21 cellular contexts compared by ENCODE assay signal in the genomic region with DNA sequence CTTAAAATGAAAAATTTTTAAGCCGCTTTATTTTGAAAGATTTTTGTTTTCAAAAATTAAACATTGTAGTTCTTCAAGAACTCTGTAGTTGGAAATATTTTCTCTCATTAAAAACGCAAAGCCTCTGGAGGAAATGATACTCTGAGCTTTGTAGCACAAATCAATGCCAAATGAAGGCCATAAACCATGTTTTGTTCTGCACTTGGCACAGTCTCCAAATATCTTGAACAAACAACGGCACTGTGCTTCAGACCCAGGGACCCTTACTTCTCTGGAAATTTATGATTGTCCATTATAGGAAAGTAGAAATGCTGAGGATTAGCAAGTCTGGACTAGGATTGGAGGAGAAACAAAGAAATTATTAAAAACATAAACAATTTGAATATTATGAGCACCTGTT.
A peak's percentile ranks its signal among the peaks of the same experiment; 100 is the strongest.
DNase-seq lines count a peak whose midpoint lies in the region; ATAC-seq and TF ChIP-seq lines count a peak whose summit lies in the region.
"Had no signal": no experiment of that assay in that cellular context is flagged by ENCODE, and none has a peak within 500 bp of the region (broad histone marks: within the 10 kb centered on the region; RNA-seq: fewer than 3 reads in every experiment).

No MANE protein-coding gene starts in this region.

- intact Hi-C loops in adrenal gland (cut with DNase I), result no loop called here

- H3K9me3 Mint-ChIP-seq in GM23338, result no peaks in the 10 kb centered on the region

- H3K36me3 ChIP-seq in GM23338 (ENCODE audit: insufficient read depth) (no peaks in the 10 kb centered on the region), adrenal gland (replicated peaks in 1 of 2) (no peaks in the 10 kb centered on the region)
- H3K36me3 ChIP-seq: Peyer's patch had no signal

- no peaks in the 10 kb centered on the region for H3K9me3 ChIP-seq in adrenal gland (replicated peaks in 1 of 3)
- H3K9me3 ChIP-seq: Peyer's patch had no signal

- no peaks in the 10 kb centered on the region for H3K27me3 ChIP-seq in GM23338 (ENCODE audit: insufficient read depth)
- H3K27me3 ChIP-seq in adrenal gland, result no peaks in the 10 kb centered on the region
- H3K27me3 ChIP-seq: Peyer's patch had no signal

- H3K4me1 ChIP-seq in GM23338 (ENCODE audit: insufficient read depth) (no peaks in the 10 kb centered on the region), adrenal gland (replicated peaks in 1 of 2) (peaks cover 27 to 50% of the 10 kb centered on the region in 2 donors)
- H3K4me1 ChIP-seq: Peyer's patch had no signal

- H3K27me3 Mint-ChIP-seq in GM23338 (ENCODE audit: insufficient read depth, low read depth, poor library complexity), result peaks cover 4% of the 10 kb centered on the region

- H3K4me3 ChIP-seq in GM23338, result no peak overlapping the region
- H3K4me3 ChIP-seq in adrenal gland, result no peak overlapping the region
- H3K4me3 ChIP-seq: Peyer's patch had no signal

- DNase-seq in GM23338 (ENCODE audit: low spot score), result no peak
- DNase-seq in NCI-H1105 (lab: John Stamatoyannopoulos, UW), result peak; percentile 12
- DNase-seq in adrenal gland, result no peak
- DNase-seq in midbrain (lab: John Stamatoyannopoulos, UW), result peak; percentile 56
- no peak for DNase-seq in GM13976 (ENCODE audit: low spot score)
- DNase-seq in NCI-H2171 (lab: John Stamatoyannopoulos, UW), result no peak
- DNase-seq: CD4-positive, CD25-positive, alpha-beta regulatory T cell; COR-L47; DMS 273 treated with DMSO at 0.1 percent for 48 hours; DND-41; GOT3; KBM-7; NCI-H1417 treated with DMSO at 0.1 percent for 48 hours; NCI-H187 treated with DMSO at 0.1 percent for 48 hours; NCI-H345; NCI-H526; Peyer's patch; Right ventricle myocardium superior had no signal

- in situ Hi-C loops in GM13976 (cut with MboI; ENCODE audit: low sequenced_read_pairs, unreplicated experiment), result no loop called here

- TF ChIP-seq POLR2A in adrenal gland (IDR thresholded peaks at IDR 0.05), result no peak

- no peak for TF ChIP-seq CTCF in GM23338 (conservative IDR thresholded peaks at IDR 0.05; ENCODE audit: low read depth in 2 of 2)
- no peak for TF ChIP-seq CTCF in adrenal gland (IDR thresholded peaks at IDR 0.05)
- TF ChIP-seq CTCF in GM13976 (IDR thresholded peaks at IDR 0.05; ENCODE audit: borderline replicate concordance, control extremely low read depth, extremely low read depth, insufficient read depth, missing control alignments), result no peak

- H3K27ac ChIP-seq in GM23338 (ENCODE audit: low read depth) (no peak overlapping the region), adrenal gland (peak overlapping the region; percentile 35 to 74 (median 59))
- H3K27ac ChIP-seq: Peyer's patch had no signal

- no peak overlapping the region for H3K4me2 ChIP-seq in GM23338

- H3K79me2 ChIP-seq in GM23338 (replicated peaks; ENCODE audit: insufficient read depth), result no peaks in the 10 kb centered on the region

- no peaks in the 10 kb centered on the region for H3K36me3 Mint-ChIP-seq in GM23338 (ENCODE audit: low read depth)
- H3K36me3 Mint-ChIP-seq: CD4-positive, CD25-positive, alpha-beta regulatory T cell had no signal

- no peaks in the 10 kb centered on the region for H3K4me1 Mint-ChIP-seq in GM23338
- H3K4me1 Mint-ChIP-seq: B cell; CD4-positive, CD25-positive, alpha-beta regulatory T cell had no signal

- no peak overlapping the region for H3K4me3 Mint-ChIP-seq in GM23338
- H3K4me3 Mint-ChIP-seq: B cell; CD4-positive, CD25-positive, alpha-beta regulatory T cell had no signal

- H2AFZ ChIP-seq in GM23338, result peak overlapping the region; percentile 35; the same call in 1 of the 2 replicates

- no peaks in the 10 kb centered on the region for H4K20me1 ChIP-seq in GM23338 (replicated peaks; ENCODE audit: insufficient read depth)

- ATAC-seq in GM23338 (no peak), GM21423 (IDR thresholded peaks at IDR 0.05; ENCODE audit: unreplicated experiment) (no peak), GM18867 (IDR thresholded peaks at IDR 0.05; ENCODE audit: unreplicated experiment) (no peak)

- 9 to 39% (median 15%) methylated on average over 3 of the region's 3 CpGs for WGBS in adrenal gland, 4 donors

- no peaks in the 10 kb centered on the region for H3F3A ChIP-seq in GM23338 (replicated peaks; ENCODE audit: low read depth)

- H3K9me2 ChIP-seq in GM23338 (ENCODE audit: insufficient read depth), result no peaks in the 10 kb centered on the region

- H3K27ac Mint-ChIP-seq in GM23338, result no peak overlapping the region
- H3K27ac Mint-ChIP-seq: B cell; CD4-positive, CD25-positive, alpha-beta regulatory T cell had no signal

TF ChIP-seq in GM23338, 12 proteins besides CTCF, POLR2A, EP300 and RAD21 (continues in another document):
- no peak for TF ChIP-seq CREB1 (CRISPR knock-in tag; IDR thresholded peaks at IDR 0.05; ENCODE audit: low read depth)
- TF ChIP-seq STAT1 (IDR thresholded peaks at IDR 0.05; ENCODE audit: unreplicated experiment), result no peak
- TF ChIP-seq EZH2 (IDR thresholded peaks at IDR 0.05; ENCODE audit: low read depth, unreplicated experiment), result no peak
- no peak for TF ChIP-seq ZNF331 (CRISPR knock-in tag; IDR thresholded peaks at IDR 0.05; ENCODE audit: low read depth)
- no peak for TF ChIP-seq ZNF114 (CRISPR knock-in tag; IDR thresholded peaks at IDR 0.05)
- TF ChIP-seq, protein P1, sequence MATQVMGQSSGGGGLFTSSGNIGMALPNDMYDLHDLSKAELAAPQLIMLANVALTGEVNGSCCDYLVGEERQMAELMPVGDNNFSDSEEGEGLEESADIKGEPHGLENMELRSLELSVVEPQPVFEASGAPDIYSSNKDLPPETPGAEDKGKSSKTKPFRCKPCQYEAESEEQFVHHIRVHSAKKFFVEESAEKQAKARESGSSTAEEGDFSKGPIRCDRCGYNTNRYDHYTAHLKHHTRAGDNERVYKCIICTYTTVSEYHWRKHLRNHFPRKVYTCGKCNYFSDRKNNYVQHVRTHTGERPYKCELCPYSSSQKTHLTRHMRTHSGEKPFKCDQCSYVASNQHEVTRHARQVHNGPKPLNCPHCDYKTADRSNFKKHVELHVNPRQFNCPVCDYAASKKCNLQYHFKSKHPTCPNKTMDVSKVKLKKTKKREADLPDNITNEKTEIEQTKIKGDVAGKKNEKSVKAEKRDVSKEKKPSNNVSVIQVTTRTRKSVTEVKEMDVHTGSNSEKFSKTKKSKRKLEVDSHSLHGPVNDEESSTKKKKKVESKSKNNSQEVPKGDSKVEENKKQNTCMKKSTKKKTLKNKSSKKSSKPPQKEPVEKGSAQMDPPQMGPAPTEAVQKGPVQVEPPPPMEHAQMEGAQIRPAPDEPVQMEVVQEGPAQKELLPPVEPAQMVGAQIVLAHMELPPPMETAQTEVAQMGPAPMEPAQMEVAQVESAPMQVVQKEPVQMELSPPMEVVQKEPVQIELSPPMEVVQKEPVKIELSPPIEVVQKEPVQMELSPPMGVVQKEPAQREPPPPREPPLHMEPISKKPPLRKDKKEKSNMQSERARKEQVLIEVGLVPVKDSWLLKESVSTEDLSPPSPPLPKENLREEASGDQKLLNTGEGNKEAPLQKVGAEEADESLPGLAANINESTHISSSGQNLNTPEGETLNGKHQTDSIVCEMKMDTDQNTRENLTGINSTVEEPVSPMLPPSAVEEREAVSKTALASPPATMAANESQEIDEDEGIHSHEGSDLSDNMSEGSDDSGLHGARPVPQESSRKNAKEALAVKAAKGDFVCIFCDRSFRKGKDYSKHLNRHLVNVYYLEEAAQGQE (IDR thresholded peaks at IDR 0.05; ENCODE audit: unreplicated experiment), result no peak
- no peak for TF ChIP-seq JUNB (IDR thresholded peaks at IDR 0.05; ENCODE audit: unreplicated experiment)
- TF ChIP-seq, protein P2, sequence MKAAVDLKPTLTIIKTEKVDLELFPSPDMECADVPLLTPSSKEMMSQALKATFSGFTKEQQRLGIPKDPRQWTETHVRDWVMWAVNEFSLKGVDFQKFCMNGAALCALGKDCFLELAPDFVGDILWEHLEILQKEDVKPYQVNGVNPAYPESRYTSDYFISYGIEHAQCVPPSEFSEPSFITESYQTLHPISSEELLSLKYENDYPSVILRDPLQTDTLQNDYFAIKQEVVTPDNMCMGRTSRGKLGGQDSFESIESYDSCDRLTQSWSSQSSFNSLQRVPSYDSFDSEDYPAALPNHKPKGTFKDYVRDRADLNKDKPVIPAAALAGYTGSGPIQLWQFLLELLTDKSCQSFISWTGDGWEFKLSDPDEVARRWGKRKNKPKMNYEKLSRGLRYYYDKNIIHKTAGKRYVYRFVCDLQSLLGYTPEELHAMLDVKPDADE (IDR thresholded peaks at IDR 0.05), result no peak
- no peak for TF ChIP-seq EZH2phosphoT487 (IDR thresholded peaks at IDR 0.05; ENCODE audit: unreplicated experiment)

Comparison
In these comparisons a context has a peak if more than half of its experiments do, and no peak if none do; other contexts are left out.
1. DNase-seq: peak in NCI-H1105 (single experiment) and midbrain (single experiment); none in GM23338 (single experiment), adrenal gland (0 of 7), GM13976 (single experiment) and NCI-H2171 (single experiment).